ENCODE assay signal across 20 cellular contexts in genomic region chr1:3924186-3924815, GRCh38.
"Had no signal": no experiment of that assay in that cellular context is flagged by ENCODE, and none has a peak within 500 bp of the region (broad histone marks: within the 10 kb centered on the region; RNA-seq: fewer than 3 reads in every experiment).

No MANE protein-coding gene starts in this region.

- H3K4me3 Mint-ChIP-seq: activated CD4-positive, alpha-beta T cell treated with anti-CD3 and anti-CD28 coated beads, Interleukin-2, amount 10 ng/mL, durations not matched to agents 24 days and 14 days; activated CD8-positive, alpha-beta T cell treated with anti-CD3 and anti-CD28 coated beads, Interleukin-2, amount 10 ng/mL, durations not matched to agents 7 days and 5 days; activated naive CD8-positive, alpha-beta T cell treated with anti-CD3 and anti-CD28 coated beads, Interleukin-2, amount 10 ng/mL, durations not matched to agents 7 days and 5 days; activated T-cell treated with anti-CD3 and anti-CD28 coated beads, Interleukin-2, amount 50 U/mL, for 72 hours; dendritic cell treated with granulocyte-macrophage colony-stimulating factor and Interleukin-4, amounts not matched to agents 40 ng/mL and 50 ng/mL, for 4 days; mesothelial cell of epicardium; stimulated activated naive B cell treated with anti-CD40 and anti-IgM and Interleukin-4, amounts not matched to agents 10 μg/mL and 1 μg/mL and 100 μg/mL, for 72 hours; T-helper 2 cell treated with Interferon-gamma antibody and Interleukin-4, amounts not matched to agents 5 μg/mL and 100 μg/mL, for 36 hours had no signal

- H3K4me1 Mint-ChIP-seq: activated CD4-positive, alpha-beta T cell treated with anti-CD3 and anti-CD28 coated beads, Interleukin-2, amount 10 ng/mL, durations not matched to agents 24 days and 14 days had no signal

- H3K36me3 ChIP-seq: brain microvascular endothelial cell, pancreas, tibial nerve had no signal

- ATAC-seq: activated CD8-positive, alpha-beta T cell treated with anti-CD3 and anti-CD28 coated beads, Interleukin-2, amount 10 ng/mL, durations not matched to agents 7 days and 5 days; activated T-cell treated with anti-CD3 and anti-CD28 coated beads, Interleukin-2, amount 50 U/mL, for 72 hours; stimulated activated naive B cell treated with anti-CD40 and anti-IgM and Interleukin-4, amounts not matched to agents 10 μg/mL and 1 μg/mL and 100 μg/mL, for 72 hours had no signal

- H3K27ac ChIP-seq: brain microvascular endothelial cell, pancreas, tibial nerve had no signal

- H3K9me3 Mint-ChIP-seq: activated CD4-positive, alpha-beta T cell treated with anti-CD3 and anti-CD28 coated beads, Interleukin-2, amount 10 ng/mL, durations not matched to agents 24 days and 14 days; dendritic cell treated with granulocyte-macrophage colony-stimulating factor and Interleukin-4, amounts not matched to agents 40 ng/mL and 50 ng/mL, for 4 days; mesothelial cell of epicardium; T-helper 2 cell treated with Interferon-gamma antibody and Interleukin-4, amounts not matched to agents 5 μg/mL and 100 μg/mL, for 36 hours had no signal

- H3K36me3 Mint-ChIP-seq: activated naive CD8-positive, alpha-beta T cell treated with anti-CD3 and anti-CD28 coated beads, Interleukin-2, amount 10 ng/mL, durations not matched to agents 7 days and 5 days; mesothelial cell of epicardium; stimulated activated naive B cell treated with anti-CD40 and anti-IgM and Interleukin-4, amounts not matched to agents 10 μg/mL and 1 μg/mL and 100 μg/mL, for 72 hours had no signal

- H3K27ac Mint-ChIP-seq: activated CD4-positive, alpha-beta T cell treated with anti-CD3 and anti-CD28 coated beads, Interleukin-2, amount 10 ng/mL, durations not matched to agents 24 days and 14 days; activated CD8-positive, alpha-beta T cell treated with anti-CD3 and anti-CD28 coated beads, Interleukin-2, amount 10 ng/mL, durations not matched to agents 7 days and 5 days; activated naive CD8-positive, alpha-beta T cell treated with anti-CD3 and anti-CD28 coated beads, Interleukin-2, amount 10 ng/mL, durations not matched to agents 7 days and 5 days; activated T-cell treated with anti-CD3 and anti-CD28 coated beads, Interleukin-2, amount 50 U/mL, for 72 hours; dendritic cell treated with granulocyte-macrophage colony-stimulating factor and Interleukin-4, amounts not matched to agents 40 ng/mL and 50 ng/mL, for 4 days; mesothelial cell of epicardium; stimulated activated naive B cell treated with anti-CD40 and anti-IgM and Interleukin-4, amounts not matched to agents 10 μg/mL and 1 μg/mL and 100 μg/mL, for 72 hours; T-helper 2 cell treated with Interferon-gamma antibody and Interleukin-4, amounts not matched to agents 5 μg/mL and 100 μg/mL, for 36 hours had no signal

- H3K27me3 ChIP-seq: brain microvascular endothelial cell, pancreas had no signal

- DNase-seq: activated CD4-positive, alpha-beta T cell treated with anti-CD3 and anti-CD28 coated beads, Interleukin-2, amount 10 ng/mL, durations not matched to agents 24 days and 14 days; activated CD4-positive, CD25-positive, alpha-beta regulatory T cell; activated CD8-positive, alpha-beta memory T cell treated with anti-CD3 and anti-CD28 coated beads, Interleukin-2, amount 50 U/mL, for 48 hours; activated CD8-positive, alpha-beta T cell treated with anti-CD3 and anti-CD28 coated beads, Interleukin-2, amount 10 ng/mL, durations not matched to agents 7 days and 5 days; activated gamma-delta T cell treated with Interleukin-2 at 50 U/mL for 16 hours; activated naive CD8-positive, alpha-beta T cell treated with anti-CD3 and anti-CD28 coated beads, Interleukin-2, amount 10 ng/mL, durations not matched to agents 7 days and 5 days; activated T-cell treated with anti-CD3 and anti-CD28 coated beads, Interleukin-2, amount 50 U/mL, for 72 hours; brain microvascular endothelial cell; cerebellar nuclear complex; effector memory CD4-positive, alpha-beta T cell; foreskin fibroblast; stimulated activated CD4-positive, alpha-beta T cell treated with anti-CD3 and anti-CD28 coated beads, Interleukin-15, amount 100 ng/mL, for 24 hours; stimulated activated CD4-positive, alpha-beta T cell treated with anti-CD3 and anti-CD28 coated beads, Interleukin-4, amount 100 ng/mL, for 1 hour; stimulated activated naive B cell treated with anti-CD40 and anti-IgM and Interleukin-4, amounts not matched to agents 10 μg/mL and 1 μg/mL and 100 μg/mL, for 72 hours had no signal

- H3K4me1 ChIP-seq: pancreas had no signal

- H3K27me3 Mint-ChIP-seq: activated CD4-positive, alpha-beta T cell treated with anti-CD3 and anti-CD28 coated beads, Interleukin-2, amount 10 ng/mL, durations not matched to agents 24 days and 14 days; activated naive CD8-positive, alpha-beta T cell treated with anti-CD3 and anti-CD28 coated beads, Interleukin-2, amount 10 ng/mL, durations not matched to agents 7 days and 5 days had no signal

- H3K9me3 ChIP-seq: pancreas, tibial nerve had no signal

- H3K4me3 ChIP-seq: lung, pancreas, tibial nerve had no signal
